ENCODE assay signal across 1 cellular context in the genomic region with DNA sequence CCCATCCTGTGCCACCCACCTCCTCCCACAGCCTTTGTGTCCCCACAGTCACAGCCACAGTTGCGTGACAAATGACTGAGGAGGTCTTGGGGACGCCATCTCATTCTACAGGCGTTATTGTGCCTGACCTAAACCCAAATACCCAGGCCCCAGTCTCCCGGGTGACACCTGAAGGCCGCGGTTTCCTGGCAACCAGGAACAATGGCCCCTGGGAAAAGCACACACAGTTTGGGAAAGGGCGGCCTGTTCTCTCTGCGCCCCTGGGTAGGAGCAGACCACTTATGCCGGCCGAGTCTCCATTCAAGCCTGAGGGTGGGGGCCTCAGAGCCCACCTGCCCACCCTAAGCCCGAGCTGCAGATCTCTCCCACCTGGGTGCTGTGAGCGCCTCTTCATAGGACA.
TF ChIP-seq lines count a peak whose summit lies in the region.

No MANE protein-coding gene starts in this region.

TF ChIP-seq in GM23338, 12 proteins besides CTCF, POLR2A, EP300 and RAD21 (continued from another document):
- TF ChIP-seq, protein P1, sequence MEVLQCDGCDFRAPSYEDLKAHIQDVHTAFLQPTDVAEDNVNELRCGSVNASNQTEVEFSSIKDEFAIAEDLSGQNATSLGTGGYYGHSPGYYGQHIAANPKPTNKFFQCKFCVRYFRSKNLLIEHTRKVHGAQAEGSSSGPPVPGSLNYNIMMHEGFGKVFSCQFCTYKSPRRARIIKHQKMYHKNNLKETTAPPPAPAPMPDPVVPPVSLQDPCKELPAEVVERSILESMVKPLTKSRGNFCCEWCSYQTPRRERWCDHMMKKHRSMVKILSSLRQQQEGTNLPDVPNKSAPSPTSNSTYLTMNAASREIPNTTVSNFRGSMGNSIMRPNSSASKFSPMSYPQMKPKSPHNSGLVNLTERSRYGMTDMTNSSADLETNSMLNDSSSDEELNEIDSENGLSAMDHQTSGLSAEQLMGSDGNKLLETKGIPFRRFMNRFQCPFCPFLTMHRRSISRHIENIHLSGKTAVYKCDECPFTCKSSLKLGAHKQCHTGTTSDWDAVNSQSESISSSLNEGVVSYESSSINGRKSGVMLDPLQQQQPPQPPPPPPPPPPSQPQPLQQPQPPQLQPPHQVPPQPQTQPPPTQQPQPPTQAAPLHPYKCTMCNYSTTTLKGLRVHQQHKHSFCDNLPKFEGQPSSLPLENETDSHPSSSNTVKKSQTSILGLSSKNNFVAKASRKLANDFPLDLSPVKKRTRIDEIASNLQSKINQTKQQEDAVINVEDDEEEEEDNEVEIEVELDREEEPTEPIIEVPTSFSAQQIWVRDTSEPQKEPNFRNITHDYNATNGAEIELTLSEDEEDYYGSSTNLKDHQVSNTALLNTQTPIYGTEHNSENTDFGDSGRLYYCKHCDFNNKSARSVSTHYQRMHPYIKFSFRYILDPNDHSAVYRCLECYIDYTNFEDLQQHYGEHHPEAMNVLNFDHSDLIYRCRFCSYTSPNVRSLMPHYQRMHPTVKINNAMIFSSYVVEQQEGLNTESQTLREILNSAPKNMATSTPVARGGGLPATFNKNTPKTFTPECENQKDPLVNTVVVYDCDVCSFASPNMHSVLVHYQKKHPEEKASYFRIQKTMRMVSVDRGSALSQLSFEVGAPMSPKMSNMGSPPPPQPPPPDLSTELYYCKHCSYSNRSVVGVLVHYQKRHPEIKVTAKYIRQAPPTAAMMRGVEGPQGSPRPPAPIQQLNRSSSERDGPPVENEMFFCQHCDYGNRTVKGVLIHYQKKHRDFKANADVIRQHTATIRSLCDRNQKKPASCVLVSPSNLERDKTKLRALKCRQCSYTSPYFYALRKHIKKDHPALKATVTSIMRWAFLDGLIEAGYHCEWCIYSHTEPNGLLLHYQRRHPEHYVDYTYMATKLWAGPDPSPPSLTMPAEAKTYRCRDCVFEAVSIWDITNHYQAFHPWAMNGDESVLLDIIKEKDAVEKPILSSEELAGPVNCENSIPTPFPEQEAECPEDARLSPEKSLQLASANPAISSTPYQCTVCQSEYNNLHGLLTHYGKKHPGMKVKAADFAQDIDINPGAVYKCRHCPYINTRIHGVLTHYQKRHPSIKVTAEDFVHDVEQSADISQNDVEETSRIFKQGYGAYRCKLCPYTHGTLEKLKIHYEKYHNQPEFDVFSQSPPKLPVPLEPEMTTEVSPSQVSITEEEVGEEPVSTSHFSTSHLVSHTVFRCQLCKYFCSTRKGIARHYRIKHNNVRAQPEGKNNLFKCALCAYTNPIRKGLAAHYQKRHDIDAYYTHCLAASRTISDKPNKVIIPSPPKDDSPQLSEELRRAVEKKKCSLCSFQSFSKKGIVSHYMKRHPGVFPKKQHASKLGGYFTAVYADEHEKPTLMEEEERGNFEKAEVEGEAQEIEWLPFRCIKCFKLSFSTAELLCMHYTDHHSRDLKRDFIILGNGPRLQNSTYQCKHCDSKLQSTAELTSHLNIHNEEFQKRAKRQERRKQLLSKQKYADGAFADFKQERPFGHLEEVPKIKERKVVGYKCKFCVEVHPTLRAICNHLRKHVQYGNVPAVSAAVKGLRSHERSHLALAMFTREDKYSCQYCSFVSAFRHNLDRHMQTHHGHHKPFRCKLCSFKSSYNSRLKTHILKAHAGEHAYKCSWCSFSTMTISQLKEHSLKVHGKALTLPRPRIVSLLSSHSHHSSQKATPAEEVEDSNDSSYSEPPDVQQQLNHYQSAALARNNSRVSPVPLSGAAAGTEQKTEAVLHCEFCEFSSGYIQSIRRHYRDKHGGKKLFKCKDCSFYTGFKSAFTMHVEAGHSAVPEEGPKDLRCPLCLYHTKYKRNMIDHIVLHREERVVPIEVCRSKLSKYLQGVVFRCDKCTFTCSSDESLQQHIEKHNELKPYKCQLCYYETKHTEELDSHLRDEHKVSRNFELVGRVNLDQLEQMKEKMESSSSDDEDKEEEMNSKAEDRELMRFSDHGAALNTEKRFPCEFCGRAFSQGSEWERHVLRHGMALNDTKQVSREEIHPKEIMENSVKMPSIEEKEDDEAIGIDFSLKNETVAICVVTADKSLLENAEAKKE (CRISPR knock-in tag; IDR thresholded peaks at IDR 0.05): no peak
- TF ChIP-seq, protein P2, sequence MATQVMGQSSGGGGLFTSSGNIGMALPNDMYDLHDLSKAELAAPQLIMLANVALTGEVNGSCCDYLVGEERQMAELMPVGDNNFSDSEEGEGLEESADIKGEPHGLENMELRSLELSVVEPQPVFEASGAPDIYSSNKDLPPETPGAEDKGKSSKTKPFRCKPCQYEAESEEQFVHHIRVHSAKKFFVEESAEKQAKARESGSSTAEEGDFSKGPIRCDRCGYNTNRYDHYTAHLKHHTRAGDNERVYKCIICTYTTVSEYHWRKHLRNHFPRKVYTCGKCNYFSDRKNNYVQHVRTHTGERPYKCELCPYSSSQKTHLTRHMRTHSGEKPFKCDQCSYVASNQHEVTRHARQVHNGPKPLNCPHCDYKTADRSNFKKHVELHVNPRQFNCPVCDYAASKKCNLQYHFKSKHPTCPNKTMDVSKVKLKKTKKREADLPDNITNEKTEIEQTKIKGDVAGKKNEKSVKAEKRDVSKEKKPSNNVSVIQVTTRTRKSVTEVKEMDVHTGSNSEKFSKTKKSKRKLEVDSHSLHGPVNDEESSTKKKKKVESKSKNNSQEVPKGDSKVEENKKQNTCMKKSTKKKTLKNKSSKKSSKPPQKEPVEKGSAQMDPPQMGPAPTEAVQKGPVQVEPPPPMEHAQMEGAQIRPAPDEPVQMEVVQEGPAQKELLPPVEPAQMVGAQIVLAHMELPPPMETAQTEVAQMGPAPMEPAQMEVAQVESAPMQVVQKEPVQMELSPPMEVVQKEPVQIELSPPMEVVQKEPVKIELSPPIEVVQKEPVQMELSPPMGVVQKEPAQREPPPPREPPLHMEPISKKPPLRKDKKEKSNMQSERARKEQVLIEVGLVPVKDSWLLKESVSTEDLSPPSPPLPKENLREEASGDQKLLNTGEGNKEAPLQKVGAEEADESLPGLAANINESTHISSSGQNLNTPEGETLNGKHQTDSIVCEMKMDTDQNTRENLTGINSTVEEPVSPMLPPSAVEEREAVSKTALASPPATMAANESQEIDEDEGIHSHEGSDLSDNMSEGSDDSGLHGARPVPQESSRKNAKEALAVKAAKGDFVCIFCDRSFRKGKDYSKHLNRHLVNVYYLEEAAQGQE (IDR thresholded peaks at IDR 0.05; ENCODE audit: unreplicated experiment): no peak
- TF ChIP-seq EZH2phosphoT487 (IDR thresholded peaks at IDR 0.05; ENCODE audit: unreplicated experiment): no peak
- no peak for TF ChIP-seq POLR2AphosphoS5 (IDR thresholded peaks at IDR 0.05; ENCODE audit: low read depth)
- no peak for TF ChIP-seq STAT1 (IDR thresholded peaks at IDR 0.05; ENCODE audit: unreplicated experiment)
- no peak for TF ChIP-seq JUNB (IDR thresholded peaks at IDR 0.05; ENCODE audit: unreplicated experiment)
- TF ChIP-seq, protein P3, sequence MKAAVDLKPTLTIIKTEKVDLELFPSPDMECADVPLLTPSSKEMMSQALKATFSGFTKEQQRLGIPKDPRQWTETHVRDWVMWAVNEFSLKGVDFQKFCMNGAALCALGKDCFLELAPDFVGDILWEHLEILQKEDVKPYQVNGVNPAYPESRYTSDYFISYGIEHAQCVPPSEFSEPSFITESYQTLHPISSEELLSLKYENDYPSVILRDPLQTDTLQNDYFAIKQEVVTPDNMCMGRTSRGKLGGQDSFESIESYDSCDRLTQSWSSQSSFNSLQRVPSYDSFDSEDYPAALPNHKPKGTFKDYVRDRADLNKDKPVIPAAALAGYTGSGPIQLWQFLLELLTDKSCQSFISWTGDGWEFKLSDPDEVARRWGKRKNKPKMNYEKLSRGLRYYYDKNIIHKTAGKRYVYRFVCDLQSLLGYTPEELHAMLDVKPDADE (IDR thresholded peaks at IDR 0.05): no peak
